In the genomic region with DNA sequence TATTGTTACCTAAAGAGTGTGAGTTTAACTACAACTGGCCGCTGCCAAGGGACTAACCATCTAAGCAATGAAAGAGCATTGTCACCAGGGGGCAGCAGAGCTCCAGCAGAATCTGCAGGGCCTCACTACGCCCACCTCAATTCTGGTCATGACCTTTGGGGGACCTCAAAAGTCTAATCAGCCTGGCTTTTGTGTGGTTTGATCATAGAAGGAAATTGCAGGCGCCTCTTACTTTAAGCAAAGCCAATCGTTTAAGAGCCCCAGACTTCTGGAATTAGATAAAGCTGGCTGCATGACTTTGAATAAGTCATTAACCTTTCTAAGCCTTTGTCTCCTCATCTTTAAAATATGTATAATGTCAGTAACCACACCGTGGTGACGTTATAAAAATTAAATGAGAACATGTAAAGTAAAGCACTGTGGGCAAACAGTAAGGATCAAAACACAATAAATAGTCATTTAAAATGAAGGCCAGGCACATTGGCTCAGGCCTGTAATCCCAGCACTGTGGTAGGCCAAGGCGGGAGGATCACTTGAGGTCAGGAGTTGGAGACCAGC, we compare ENCODE assay signal across 8 cellular contexts. TPM values are rescaled to one million over a fixed set of nuclear protein-coding genes. Genes with fewer than 3 reads are reported as not detected.
DNase-seq lines count a peak whose midpoint lies in the region; ATAC-seq, FAIRE-seq and TF ChIP-seq lines count a peak whose summit lies in the region.
"Had no signal": no experiment of that assay in that cellular context is flagged by ENCODE, and none has a peak within 500 bp of the region (broad histone marks: within the 10 kb centered on the region; RNA-seq: fewer than 3 reads in every experiment).

No MANE protein-coding gene starts in this region.

- no peaks in the 10 kb centered on the region for H3K79me2 ChIP-seq in DOHH2 (ENCODE audit: control insufficient read depth, low read length)

- CTCF ChIA-PET in RWPE1 (lab: Yijun Ruan, JAX) = interaction anchor here (0.5 to 1.5 kb wide), 10 partner anchors 11 to 1673 kb away, joined by 3 to 9 read pairs (median 4); no protein-coding TSS in a partner anchor

- DNase-seq in RWPE1 (ENCODE audit: low spot score) (peak; percentile 52), bronchial epithelial cell (ENCODE audit: low read depth) (peak; percentile 17), naive B cell (peak; percentile 3)

- peaks cover 0 to 10% (median 7%) of the 10 kb centered on the region in 3 donors for H3K27me3 Mint-ChIP-seq in naive B cell
- H3K27me3 Mint-ChIP-seq: activated naive CD4-positive, alpha-beta T cell treated with anti-CD3 and anti-CD28 coated beads, Interleukin-2, amount 50 U/mL, for 24 hours had no signal

- ATAC-seq in HG02642 (IDR thresholded peaks at IDR 0.05; ENCODE audit: poor library complexity, unreplicated experiment) (peak; percentile 66), naive B cell (ENCODE audit: low read depth in 2 of 2) (no peak), HG03108 (IDR thresholded peaks at IDR 0.05; ENCODE audit: unreplicated experiment) (no peak), GM21723 (IDR thresholded peaks at IDR 0.05; ENCODE audit: unreplicated experiment) (no peak)

- no peak overlapping the region for H3K4me3 Mint-ChIP-seq in naive B cell
- H3K4me3 Mint-ChIP-seq: activated naive CD4-positive, alpha-beta T cell treated with anti-CD3 and anti-CD28 coated beads, Interleukin-2, amount 50 U/mL, for 24 hours had no signal

- H3K4me3 ChIP-seq in DOHH2 (ENCODE audit: low read length) = no peak overlapping the region
- H3K4me3 ChIP-seq in bronchial epithelial cell (ENCODE audit: low read depth, low read length) = no peak overlapping the region

- H4K20me1 ChIP-seq in DOHH2 (ENCODE audit: control insufficient read depth, insufficient read depth, low read depth, low read length) = no peaks in the 10 kb centered on the region

- no peak overlapping the region for H3K4me2 ChIP-seq in DOHH2 (ENCODE audit: low read length)

- peaks cover 0 to 7% (median 0%) of the 10 kb centered on the region in 7 donors for H3K9me3 Mint-ChIP-seq in naive B cell
- H3K9me3 Mint-ChIP-seq: activated naive CD4-positive, alpha-beta T cell treated with anti-CD3 and anti-CD28 coated beads, Interleukin-2, amount 50 U/mL, for 24 hours had no signal

- H3K27ac ChIP-seq in DOHH2 (ENCODE audit: low read depth, low read length) (no peak overlapping the region), RWPE1 (no peak overlapping the region)

- H3K4me1 Mint-ChIP-seq in naive B cell = no peaks in the 10 kb centered on the region
- H3K4me1 Mint-ChIP-seq: activated naive CD4-positive, alpha-beta T cell treated with anti-CD3 and anti-CD28 coated beads, Interleukin-2, amount 50 U/mL, for 24 hours had no signal

- no peak overlapping the region for H3K27ac Mint-ChIP-seq in naive B cell
- H3K27ac Mint-ChIP-seq: activated naive CD4-positive, alpha-beta T cell treated with anti-CD3 and anti-CD28 coated beads, Interleukin-2, amount 50 U/mL, for 24 hours had no signal

- no peaks in the 10 kb centered on the region for H3K9me2 ChIP-seq in DOHH2 (replicated peaks; ENCODE audit: control insufficient read depth, low read length)

- H3F3A ChIP-seq in DOHH2 (ENCODE audit: control insufficient read depth, insufficient read depth) = no peaks in the 10 kb centered on the region

- FAIRE-seq in bronchial epithelial cell (lab: Jason Lieb, UNC) = no peak

- no peaks in the 10 kb centered on the region for H3K4me1 ChIP-seq in DOHH2 (ENCODE audit: control insufficient read depth, low read length)

- POLR2A ChIA-PET in RWPE1 (lab: Yijun Ruan, JAX; ENCODE audit: low non-redundant PET) = no interaction called here

- no peaks in the 10 kb centered on the region for H3K27me3 ChIP-seq in DOHH2 (ENCODE audit: control insufficient read depth, low read length)
- H3K27me3 ChIP-seq in bronchial epithelial cell (ENCODE audit: control insufficient read depth, insufficient read depth, low read length) = no peaks in the 10 kb centered on the region

- TF ChIP-seq CTCF in DOHH2 (IDR thresholded peaks at IDR 0.05; ENCODE audit: low read depth, low read length, poor library complexity, severe bottlenecking) = peak; percentile 81
- TF ChIP-seq CTCF in RWPE1 (conservative IDR thresholded peaks at IDR 0.05; ENCODE audit: low read depth) = peak; percentile 72
- TF ChIP-seq CTCF in bronchial epithelial cell (IDR thresholded peaks at IDR 0.05; ENCODE audit: insufficient read depth, low read length, severe bottlenecking) = peak; percentile 63

- no peaks in the 10 kb centered on the region for H3K9me3 ChIP-seq in DOHH2 (ENCODE audit: control insufficient read depth, insufficient read depth, low read length)

- H3K36me3 ChIP-seq in DOHH2 (ENCODE audit: control insufficient read depth, low read length) (no peaks in the 10 kb centered on the region), bronchial epithelial cell (ENCODE audit: control insufficient read depth, insufficient read depth, low read length) (no peaks in the 10 kb centered on the region)

- no peaks in the 10 kb centered on the region for H3K36me3 Mint-ChIP-seq in naive B cell
- H3K36me3 Mint-ChIP-seq: activated naive CD4-positive, alpha-beta T cell treated with anti-CD3 and anti-CD28 coated beads, Interleukin-2, amount 50 U/mL, for 24 hours had no signal

RNA-seq across cellular contexts. Expression of gene TBX3, which starts 58.6 kb away (rescaled TPM):
- total RNA-seq in bronchial epithelial cell = 0.38 and 1.3 TPM in 2 replicates
- not detected for polyA plus RNA-seq in naive B cell (ENCODE audit: low read depth in 6 of 6)
